ENCODE assay signal across 8 cellular contexts in the genomic region with DNA sequence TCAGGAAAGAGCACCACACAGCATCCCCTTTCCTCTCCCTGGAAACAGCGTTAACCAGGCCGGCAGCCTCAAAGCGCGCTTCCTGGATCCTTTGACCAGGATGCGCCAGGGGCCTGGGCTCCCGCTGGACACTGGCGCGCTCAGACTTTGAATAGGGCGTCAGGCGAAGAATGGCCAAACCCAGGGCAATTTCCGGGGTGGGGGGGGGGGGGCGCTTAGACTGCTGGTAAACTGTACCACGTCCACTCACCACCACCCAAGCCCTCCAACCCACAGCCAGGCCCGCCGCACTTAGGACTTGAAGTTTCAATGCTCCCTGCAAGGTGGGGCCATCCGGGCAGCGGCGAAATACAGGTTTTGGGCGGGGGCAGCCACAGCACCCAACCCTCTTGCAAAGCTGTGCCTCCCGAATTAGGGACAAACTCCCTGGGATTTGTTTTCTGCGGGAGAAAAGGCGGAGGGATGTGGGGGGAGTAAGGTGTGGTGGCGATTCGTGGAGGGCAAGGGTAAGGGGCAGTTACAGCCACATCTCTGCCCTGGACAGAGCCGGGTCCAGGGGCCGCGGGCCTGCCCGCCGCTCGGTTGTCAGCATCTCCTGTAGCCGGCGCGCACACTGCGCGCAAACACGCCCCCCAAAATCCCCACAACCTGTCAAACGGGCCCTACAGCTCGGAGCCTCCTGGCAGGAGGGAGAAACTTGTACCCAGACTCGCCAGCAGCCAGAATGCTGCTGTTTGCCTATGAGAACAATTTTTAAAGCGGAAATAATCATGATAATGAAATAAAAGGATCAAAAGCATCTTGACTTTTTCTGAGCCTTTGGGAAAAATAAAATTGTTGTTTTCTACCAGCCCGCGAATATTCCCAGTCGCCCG.
A peak's percentile ranks its signal among the peaks of the same experiment; 100 is the strongest.
DNase-seq lines count a peak whose midpoint lies in the region; ATAC-seq and TF ChIP-seq lines count a peak whose summit lies in the region.

No MANE protein-coding gene starts in this region.

- H3K4me3 ChIP-seq in fibroblast of pulmonary artery (replicated peaks; ENCODE audit: low read depth, low read length) = peak overlapping the region; percentile 51

- DNase-seq in GM03348 (ENCODE audit: low spot score) (peak; percentile 16), NCI-H748 treated with DMSO at 0.1 percent for 48 hours (lab: John Stamatoyannopoulos, UW) (peak; percentile 34), fibroblast of pulmonary artery (ENCODE audit: low read depth) (no peak), retina (peak; percentile 77), MV-4-11 (lab: John Stamatoyannopoulos, UW) (no peak), NCI-H2029 treated with DMSO at 0.1 percent for 48 hours (lab: John Stamatoyannopoulos, UW) (no peak), SW 1271 (lab: John Stamatoyannopoulos, UW) (no peak)

- ATAC-seq in HG02852 (IDR thresholded peaks at IDR 0.05; ENCODE audit: unreplicated experiment) = no peak

- TF ChIP-seq CTCF in fibroblast of pulmonary artery (IDR thresholded peaks at IDR 0.05; ENCODE audit: low read length, missing control alignments) = no peak

Comparison
In these comparisons a context has a peak if more than half of its experiments do, and no peak if none do; other contexts are left out.
1. DNase-seq: peak in GM03348 (single experiment), NCI-H748 treated with DMSO at 0.1 percent for 48 hours (single experiment) and retina (single experiment); none in fibroblast of pulmonary artery (single experiment), MV-4-11 (single experiment), NCI-H2029 treated with DMSO at 0.1 percent for 48 hours (single experiment) and SW 1271 (0 of 2).